23 cellular contexts compared by ENCODE assay signal in the genomic region with DNA sequence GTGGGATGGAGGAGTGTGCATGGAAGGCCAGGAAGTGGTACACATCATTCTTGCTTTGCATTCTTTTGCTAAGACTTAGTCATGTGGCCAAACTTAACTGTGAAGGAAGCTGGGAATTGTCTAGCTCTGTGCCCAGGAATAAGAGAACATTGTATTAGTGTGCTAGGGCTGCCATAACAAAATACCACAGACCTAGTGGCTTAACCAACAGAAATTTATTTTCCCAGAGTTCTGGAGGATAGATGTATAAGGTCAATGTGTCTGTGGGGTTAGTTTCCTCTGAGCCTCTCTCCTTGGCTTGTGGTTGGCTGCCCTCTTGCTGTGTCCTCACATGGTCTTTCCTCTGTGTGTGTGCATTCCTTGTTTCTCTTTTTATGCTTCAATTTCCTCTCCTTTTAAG. TPM values are rescaled to one million over a fixed set of nuclear protein-coding genes. Genes with fewer than 3 reads are reported as not detected.
DNase-seq lines count a peak whose midpoint lies in the region; ATAC-seq, FAIRE-seq and TF ChIP-seq lines count a peak whose summit lies in the region.
"Had no signal": no experiment of that assay in that cellular context is flagged by ENCODE, and none has a peak within 500 bp of the region (broad histone marks: within the 10 kb centered on the region; RNA-seq: fewer than 3 reads in every experiment).

No MANE protein-coding gene starts in this region.

- no peak overlapping the region for H3K4me3 ChIP-seq in liver (ENCODE audit: low read depth in 1 of 3, low read length in 3 of 3)
- H3K4me3 ChIP-seq in HepG2 (replicated peaks in 1 of 3; ENCODE audit: insufficient read depth in 1 of 3, low read depth in 2 of 3, low read length in 3 of 3) = no peak overlapping the region
- no peak overlapping the region for H3K4me3 ChIP-seq in brain microvascular endothelial cell (ENCODE audit: low read depth, low read length)
- H3K4me3 ChIP-seq in aorta (ENCODE audit: low read length in 2 of 2) = no peak overlapping the region
- H3K4me3 ChIP-seq: A549; BLaER1 treated with 17β-estradiol and CSF1 and Interleukin-3, amounts not matched to agents 10 nM and 100 nM; K562 had no signal

- H3K27me3 ChIP-seq in liver (ENCODE audit: control insufficient read depth in 4 of 4, insufficient read depth in 4 of 4, low read length in 3 of 4) (no peaks in the 10 kb centered on the region), HepG2 (ENCODE audit: control insufficient read depth in 1 of 2, insufficient read depth in 2 of 2, low read length in 2 of 2) (no peaks in the 10 kb centered on the region), brain microvascular endothelial cell (replicated peaks) (no peaks in the 10 kb centered on the region), aorta (ENCODE audit: control insufficient read depth in 1 of 2, insufficient read depth in 2 of 2, low read length in 1 of 2) (no peaks in the 10 kb centered on the region)
- H3K27me3 ChIP-seq: BLaER1 treated with 17β-estradiol and CSF1 and Interleukin-3, amounts not matched to agents 10 nM and 100 nM had no signal

- H3K9me3 ChIP-seq in liver (ENCODE audit: control insufficient read depth in 4 of 4, low read length in 3 of 4) (no peaks in the 10 kb centered on the region), HepG2 (ENCODE audit: low read length) (no peaks in the 10 kb centered on the region), aorta (ENCODE audit: control insufficient read depth, low read length) (no peaks in the 10 kb centered on the region)
- H3K9me3 ChIP-seq: A549; BLaER1 treated with 17β-estradiol and CSF1 and Interleukin-3, amounts not matched to agents 10 nM and 100 nM had no signal

- H3K27ac ChIP-seq in liver (ENCODE audit: low read depth in 1 of 2, low read length in 2 of 2) (peak overlapping the region; percentile 18 to 40), HepG2 (ENCODE audit: extremely low read length, insufficient read depth, low read length) (no peak overlapping the region), brain microvascular endothelial cell (peak overlapping the region; percentile 30), aorta (ENCODE audit: low read depth in 1 of 2, low read length in 2 of 2) (peak overlapping the region; percentile 76 to 78)
- H3K27ac ChIP-seq: A549; BLaER1 treated with 17β-estradiol and CSF1 and Interleukin-3, amounts not matched to agents 10 nM and 100 nM had no signal

- H3K4me3 Mint-ChIP-seq in nephron = no peak overlapping the region
- no peak overlapping the region for H3K4me3 Mint-ChIP-seq in activated T-cell treated with anti-CD3 and anti-CD28 coated beads, Interleukin-2, amount 50 U/mL, for 24 hours
- no peak overlapping the region for H3K4me3 Mint-ChIP-seq in osteocyte (ENCODE audit: unreplicated experiment)
- H3K4me3 Mint-ChIP-seq: activated naive CD8-positive, alpha-beta T cell; stimulated activated memory B cell treated with anti-CD40 and anti-IgM and Interleukin-4, amounts not matched to agents 10 μg/mL and 1 μg/mL and 100 μg/mL, for 72 hours; type B pancreatic cell had no signal

- no peak for TF ChIP-seq POLR2A in HepG2 (IDR thresholded peaks at IDR 0.05; ENCODE audit: insufficient read depth in 1 of 2, low read depth in 2 of 2, low read length in 2 of 2)

- H3K36me3 ChIP-seq in liver (ENCODE audit: control insufficient read depth in 4 of 4, insufficient read depth in 3 of 4, low read depth in 1 of 4, low read length in 3 of 4) (peaks cover 0 to 4% (median 1%) of the 10 kb centered on the region in 4 donors), HepG2 (replicated peaks in 1 of 2; ENCODE audit: control insufficient read depth in 1 of 2, insufficient read depth in 2 of 2, low read length in 2 of 2) (peaks cover 3 to 18% of the 10 kb centered on the region in 2 experiments; a peak in 3 of 5 replicates), brain microvascular endothelial cell (replicated peaks) (no peaks in the 10 kb centered on the region), aorta (ENCODE audit: control insufficient read depth in 1 of 2, insufficient read depth in 2 of 2, low read length in 1 of 2) (no peaks in the 10 kb centered on the region)

- peaks cover 20% of the 10 kb centered on the region for H3K4me1 Mint-ChIP-seq in nephron
- peaks cover 28% of the 10 kb centered on the region for H3K4me1 Mint-ChIP-seq in activated T-cell treated with anti-CD3 and anti-CD28 coated beads, Interleukin-2, amount 50 U/mL, for 24 hours (ENCODE audit: low read depth)
- H3K4me1 Mint-ChIP-seq in osteocyte (ENCODE audit: unreplicated experiment) = peaks cover 26% of the 10 kb centered on the region

- H4K20me1 ChIP-seq in HepG2 (ENCODE audit: insufficient read depth, low read length) = no peaks in the 10 kb centered on the region

- H3K79me2 ChIP-seq in HepG2 (ENCODE audit: insufficient read depth, low read length) = no peaks in the 10 kb centered on the region

- no peak for TF ChIP-seq RAD21 in liver (IDR thresholded peaks at IDR 0.05)
- no peak for TF ChIP-seq RAD21 in HepG2 (CRISPR knock-in tag; IDR thresholded peaks at IDR 0.05)

- CTCF ChIA-PET in HepG2 (lab: Yijun Ruan, JAX; ENCODE audit: low intra/inter-chr PET ratio, low total read pairs) = no interaction called here

- H3K27ac Mint-ChIP-seq in nephron = peak overlapping the region; percentile 46 to 62 (median 52)
- no peak overlapping the region for H3K27ac Mint-ChIP-seq in activated T-cell treated with anti-CD3 and anti-CD28 coated beads, Interleukin-2, amount 50 U/mL, for 24 hours
- no peak overlapping the region for H3K27ac Mint-ChIP-seq in osteocyte (ENCODE audit: unreplicated experiment)
- H3K27ac Mint-ChIP-seq: activated naive CD8-positive, alpha-beta T cell; stimulated activated memory B cell treated with anti-CD40 and anti-IgM and Interleukin-4, amounts not matched to agents 10 μg/mL and 1 μg/mL and 100 μg/mL, for 72 hours; type B pancreatic cell had no signal

- H3K36me3 Mint-ChIP-seq in nephron (ENCODE audit: low read depth) = peaks cover 34% of the 10 kb centered on the region
- peaks cover 86% of the 10 kb centered on the region for H3K36me3 Mint-ChIP-seq in activated T-cell treated with anti-CD3 and anti-CD28 coated beads, Interleukin-2, amount 50 U/mL, for 24 hours (ENCODE audit: low read depth)
- peaks cover 31% of the 10 kb centered on the region for H3K36me3 Mint-ChIP-seq in osteocyte (ENCODE audit: unreplicated experiment)

- no TSS peak for BruUV-seq in HepG2 (replicated peaks; lab: Mats Ljungman, UMichigan)

- DNase-seq in HepG2 (ENCODE audit: low spot score) (no peak), brain microvascular endothelial cell (peak; percentile 12), aorta (no peak), Right ventricle myocardium inferior (ENCODE audit: missing footprints) (no peak), osteocyte (ENCODE audit: extremely low spot score, unreplicated experiment) (no peak)
- no peak for DNase-seq in activated T-cell treated with anti-CD3 and anti-CD28 coated beads, Interleukin-2, amount 50 U/mL, for 24 hours
- DNase-seq: activated CD4-positive, CD25-positive, alpha-beta regulatory T cell; activated CD8-positive, alpha-beta memory T cell treated with anti-CD3 and anti-CD28 coated beads for 24 hours; caudate nucleus; DMS 273 treated with DMSO at 0.1 percent for 48 hours; effector CD8-positive, alpha-beta T cell; NCI-H1930; NCI-H510A; stimulated activated CD4-positive, alpha-beta T cell treated with anti-CD3 and anti-CD28 coated beads, Interleukin-15, amount 100 ng/mL, for 24 hours had no signal

- TF ChIP-seq CTCF in liver (IDR thresholded peaks at IDR 0.05; ENCODE audit: low read depth, low read length, missing input control) (no peak), HepG2 (CRISPR knock-in tag; IDR thresholded peaks at IDR 0.05) (no peak), brain microvascular endothelial cell (IDR thresholded peaks at IDR 0.05; ENCODE audit: low read depth, low read length, missing control alignments) (no peak), nephron (IDR thresholded peaks at IDR 0.05; ENCODE audit: unreplicated experiment in 3 of 3) (no peak), osteocyte (IDR thresholded peaks at IDR 0.05) (no peak)

- ATAC-seq in HepG2 (no peak), aorta (ENCODE audit: low FRiP score) (no peak), Right ventricle myocardium inferior (no peak)
- ATAC-seq: A549; K562; stimulated activated memory B cell treated with anti-CD40 and anti-IgM and Interleukin-4, amounts not matched to agents 10 μg/mL and 1 μg/mL and 100 μg/mL, for 72 hours had no signal

- in situ Hi-C loops in HepG2 (cut with HindIII; ENCODE audit: extremely low pct_ligation_motif_present, low pct_unique_long_range_greater_than_20kb) = loop anchor here (25.0 kb wide), 1 partner anchor 1152 kb away; no protein-coding TSS in a partner anchor
- in situ Hi-C loops in brain microvascular endothelial cell (cut with HindIII; ENCODE audit: low pct_ligation_motif_present, low sequenced_read_pairs) = no loop called here

- H3K4me2 ChIP-seq in HepG2 (ENCODE audit: low read depth, low read length) = no peak overlapping the region
- H3K4me2 ChIP-seq: A549; BLaER1 treated with 17β-estradiol and CSF1 and Interleukin-3, amounts not matched to agents 10 nM and 100 nM had no signal

- POLR2A ChIA-PET in HepG2 (lab: Yijun Ruan, JAX) = no interaction called here

- H3K9me3 Mint-ChIP-seq in nephron = no peaks in the 10 kb centered on the region
- no peaks in the 10 kb centered on the region for H3K9me3 Mint-ChIP-seq in activated T-cell treated with anti-CD3 and anti-CD28 coated beads, Interleukin-2, amount 50 U/mL, for 24 hours
- H3K9me3 Mint-ChIP-seq in osteocyte (ENCODE audit: unreplicated experiment) = no peaks in the 10 kb centered on the region
- H3K9me3 Mint-ChIP-seq: stimulated activated memory B cell treated with anti-CD40 and anti-IgM and Interleukin-4, amounts not matched to agents 10 μg/mL and 1 μg/mL and 100 μg/mL, for 72 hours; type B pancreatic cell had no signal

- H3K4me1 ChIP-seq in liver (ENCODE audit: control insufficient read depth in 4 of 4, insufficient read depth in 4 of 4, low read length in 3 of 4) = peaks cover 9 to 48% (median 32%) of the 10 kb centered on the region in 4 donors
- no peaks in the 10 kb centered on the region for H3K4me1 ChIP-seq in HepG2 (ENCODE audit: insufficient read depth, low read length)
- H3K4me1 ChIP-seq in aorta (ENCODE audit: control insufficient read depth in 1 of 2, insufficient read depth in 2 of 2, low read length in 2 of 2) = peaks cover 7 to 8% of the 10 kb centered on the region in 2 donors
- H3K4me1 ChIP-seq: A549 had no signal

- H2AFZ ChIP-seq in HepG2 (ENCODE audit: low read length) = no peak overlapping the region

- H3K9ac ChIP-seq in liver (ENCODE audit: low read depth in 1 of 2, low read length in 2 of 2) (no peak overlapping the region), HepG2 (ENCODE audit: insufficient read depth, low read depth, low read length) (no peak overlapping the region)
- H3K9ac ChIP-seq: BLaER1 treated with 17β-estradiol and CSF1 and Interleukin-3, amounts not matched to agents 10 nM and 100 nM had no signal

- FAIRE-seq in HepG2 (lab: Jason Lieb, UNC) = no peak
- FAIRE-seq: A549, H1, K562 had no signal

- H3K27me3 Mint-ChIP-seq in nephron (ENCODE audit: low read depth) = no peaks in the 10 kb centered on the region
- no peaks in the 10 kb centered on the region for H3K27me3 Mint-ChIP-seq in activated T-cell treated with anti-CD3 and anti-CD28 coated beads, Interleukin-2, amount 50 U/mL, for 24 hours
- H3K27me3 Mint-ChIP-seq in osteocyte (ENCODE audit: unreplicated experiment) = no peaks in the 10 kb centered on the region
- H3K27me3 Mint-ChIP-seq: activated naive CD8-positive, alpha-beta T cell; stimulated activated memory B cell treated with anti-CD40 and anti-IgM and Interleukin-4, amounts not matched to agents 10 μg/mL and 1 μg/mL and 100 μg/mL, for 72 hours; type B pancreatic cell had no signal

- TF ChIP-seq EP300 in HepG2 (IDR thresholded peaks at IDR 0.05; ENCODE audit: low read depth in 2 of 2, low read length in 2 of 2) = no peak
- no peak for TF ChIP-seq EP300 in HepG2 (CRISPR knock-in tag; IDR thresholded peaks at IDR 0.05; ENCODE audit: borderline replicate concordance)

- intact Hi-C loops in HepG2 (cut with micrococcal nuclease; ENCODE audit: unreplicated experiment) = no loop called here
- intact Hi-C loops in aorta (cut with DNase I) = loop anchor here (10.0 kb wide), 2 partner anchors 49 to 699 kb away; no protein-coding TSS in a partner anchor
- intact Hi-C loops in Right ventricle myocardium inferior (cut with DNase I) = no loop called here

RNA-seq across cellular contexts. Expression of gene NNT, which starts 32.4 kb away (rescaled TPM):
- 100 to 1,000 TPM in 1 of 2 donors, 10 to 100 TPM in 1; 45.4 to 154 TPM for total RNA-seq in liver
- polyA plus RNA-seq in liver = 100 to 1,000 TPM in 1 of 2 donors, 10 to 100 TPM in 1; 68.3 to 110 TPM
- total RNA-seq in HepG2 (2016; rRNA removed; fragmentation: Illumina TruSeq; extraction: Trizol) = 58.0 and 73.3 TPM in 2 replicates
- total RNA-seq in HepG2 (2016; cell fraction: cytosol; rRNA removed; fragmentation: Illumina TruSeq; extraction: Trizol; ENCODE audit: low read depth) = 7.7 and 13.8 TPM in 2 replicates
- total RNA-seq in HepG2 (2016; cell fraction: insoluble cytoplasmic fraction; rRNA removed; fragmentation: Illumina TruSeq; extraction: Trizol) = 53.3 and 67.8 TPM in 2 replicates
- 18.8 and 21.2 TPM in 2 replicates for total RNA-seq in HepG2 (2016; cell fraction: membrane; rRNA removed; fragmentation: Illumina TruSeq; extraction: Trizol)
- total RNA-seq in HepG2 (2016; cell fraction: nucleus; rRNA removed; fragmentation: Illumina TruSeq; extraction: Trizol) = 57.3 and 66.1 TPM in 2 replicates
- 18.3 and 21.1 TPM in 2 replicates for polyA plus RNA-seq in HepG2 (2011; rRNA removed)
- polyA plus RNA-seq in HepG2 (2011; cell fraction: cytosol; rRNA removed) = 17.9 and 20.8 TPM in 2 replicates
- 14.9 and 15.6 TPM in 2 replicates for polyA plus RNA-seq in HepG2 (2011; cell fraction: nucleus; rRNA removed)
- polyA plus RNA-seq in HepG2 (2012) = 14.7 and 20.1 TPM in 2 replicates
- 1.9 and 3.2 TPM in 2 replicates for polyA plus RNA-seq in HepG2 (2016; cell fraction: cytosol; fragmentation: Illumina TruSeq; extraction: Trizol; ENCODE audit: low read depth)
- polyA plus RNA-seq in HepG2 (2016; cell fraction: insoluble cytoplasmic fraction; fragmentation: Illumina TruSeq; extraction: Trizol; ENCODE audit: low read depth) = 53.7 and 61.6 TPM in 2 replicates
- polyA plus RNA-seq in HepG2 (2016; cell fraction: membrane; fragmentation: Illumina TruSeq; extraction: Trizol; ENCODE audit: low read depth) = 8.4 and 10.0 TPM in 2 replicates
- 45.9 and 52.1 TPM in 2 replicates for polyA plus RNA-seq in HepG2 (2016; cell fraction: nucleus; fragmentation: Illumina TruSeq; extraction: Trizol; ENCODE audit: insufficient read depth, low read depth)
- 77.1 and 157 TPM in 2 replicates for polyA minus RNA-seq in HepG2 (2011; rRNA and poly(A)+ RNA removed; ENCODE audit: low replicate concordance)
- polyA minus RNA-seq in HepG2 (2011; cell fraction: cytosol; rRNA and poly(A)+ RNA removed) = 24.7 and 28.9 TPM in 2 replicates
- polyA minus RNA-seq in HepG2 (2011; cell fraction: nucleus; rRNA and poly(A)+ RNA removed) = 50.3 and 56.1 TPM in 2 replicates
- 10 to 100 TPM; 53.6 to 69.4 TPM for total RNA-seq in aorta
- 10 to 100 TPM; 13.9 to 20.4 TPM for polyA plus RNA-seq in aorta
- 563 TPM for total RNA-seq in Right ventricle myocardium inferior
- total RNA-seq in osteocyte = 107 and 108 TPM in 2 replicates

Comparison
In these comparisons a context has a peak if more than half of its experiments do, and no peak if none do; other contexts are left out.
1. H3K27ac Mint-ChIP-seq: peak in nephron (3 of 3); none in activated T-cell treated with anti-CD3 and anti-CD28 coated beads, Interleukin-2, amount 50 U/mL, for 24 hours (single experiment) and osteocyte (single experiment).
2. intact Hi-C loops: an anchor here in aorta (10.0 kb wide); none called in HepG2 and Right ventricle myocardium inferior.